In genomic region chr2:108385411-108386071, GRCh38 we compare ENCODE assay signal across 1 cellular context.
TF ChIP-seq lines count a peak whose summit lies in the region.

No MANE protein-coding gene starts in this region.

TF ChIP-seq in HepG2, 621 proteins besides CTCF, POLR2A, EP300 and RAD21 (continued from another document):
- TF ChIP-seq FOXK1 (CRISPR knock-in tag; IDR thresholded peaks at IDR 0.05; ENCODE audit: borderline replicate concordance, low read depth): peak; percentile 40; the same call in 1 of the 2 replicates
- no peak; the same call in 1 of the 2 replicates for TF ChIP-seq FOXO1 (CRISPR knock-in tag; IDR thresholded peaks at IDR 0.05)
- peak; percentile 80; the same call in 1 of the 2 replicates for TF ChIP-seq MEIS2 (CRISPR knock-in tag; IDR thresholded peaks at IDR 0.05)
- TF ChIP-seq MIXL1 (CRISPR knock-in tag; IDR thresholded peaks at IDR 0.05): peak; percentile 68; the same call in 1 of the 2 replicates
- peak; percentile 23; the same call in 1 of the 2 replicates for TF ChIP-seq FOXA1 (IDR thresholded peaks at IDR 0.05)
- peak; percentile 88 for TF ChIP-seq FOXA1 (CRISPR knock-in tag; IDR thresholded peaks at IDR 0.05)
- TF ChIP-seq ZNF512B (CRISPR knock-in tag; IDR thresholded peaks at IDR 0.05; ENCODE audit: borderline replicate concordance): no peak
- 0 out of 2 replicates have a peak, but pooled peaks have one; percentile 50 for TF ChIP-seq HHEX (CRISPR knock-in tag; IDR thresholded peaks at IDR 0.05)
- no peak for TF ChIP-seq ZNF749 (CRISPR knock-in tag; IDR thresholded peaks at IDR 0.05; ENCODE audit: borderline replicate concordance)
- no peak for TF ChIP-seq XBP1 (CRISPR knock-in tag; IDR thresholded peaks at IDR 0.05)
- no peak for TF ChIP-seq ZNF781 (CRISPR knock-in tag; IDR thresholded peaks at IDR 0.05; ENCODE audit: borderline replicate concordance, not compliant biosample characterization)
- no peak for TF ChIP-seq ZNF580 (CRISPR knock-in tag; IDR thresholded peaks at IDR 0.05; ENCODE audit: borderline replicate concordance, low read depth)
- 0 out of 2 replicates have a peak, but pooled peaks have one; percentile 34 for TF ChIP-seq KDM6A (CRISPR knock-in tag; IDR thresholded peaks at IDR 0.05; ENCODE audit: low read depth)
- peak; percentile 14; the same call in 1 of the 2 replicates for TF ChIP-seq CREM (IDR thresholded peaks at IDR 0.05)
- TF ChIP-seq CREM (CRISPR knock-in tag; IDR thresholded peaks at IDR 0.05): no peak
- TF ChIP-seq HMG20A (CRISPR knock-in tag; IDR thresholded peaks at IDR 0.05; ENCODE audit: borderline replicate concordance): peak; percentile 69; the same call in 1 of the 2 replicates
- TF ChIP-seq CEBPG (CRISPR knock-in tag; IDR thresholded peaks at IDR 0.05): peak; percentile 29
- no peak for TF ChIP-seq ZKSCAN1 (IDR thresholded peaks at IDR 0.05; ENCODE audit: low read length)
- 0 out of 2 replicates have a peak, but pooled peaks have one; percentile 28 for TF ChIP-seq ZNF501 (CRISPR knock-in tag; IDR thresholded peaks at IDR 0.05)
- peak; percentile 55; the same call in 1 of the 2 replicates for TF ChIP-seq ZNF331 (CRISPR knock-in tag; IDR thresholded peaks at IDR 0.05)
- no peak for TF ChIP-seq ZNF572 (CRISPR knock-in tag; IDR thresholded peaks at IDR 0.05)
- peak; percentile 50 for TF ChIP-seq MED1 (CRISPR knock-in tag; IDR thresholded peaks at IDR 0.05)
- TF ChIP-seq RORA (CRISPR knock-in tag; IDR thresholded peaks at IDR 0.05): no peak
- TF ChIP-seq RXRA (CRISPR knock-in tag; IDR thresholded peaks at IDR 0.05): peak; percentile 12; the same call in 1 of the 2 replicates
- TF ChIP-seq SKI (IDR thresholded peaks at IDR 0.05; ENCODE audit: partially characterized antibody): peak; percentile 53
- TF ChIP-seq BCL6 (CRISPR knock-in tag; IDR thresholded peaks at IDR 0.05): peak; percentile 12; the same call in 1 of the 2 replicates
